ENCODE assay signal across 19 cellular contexts in the genomic region with DNA sequence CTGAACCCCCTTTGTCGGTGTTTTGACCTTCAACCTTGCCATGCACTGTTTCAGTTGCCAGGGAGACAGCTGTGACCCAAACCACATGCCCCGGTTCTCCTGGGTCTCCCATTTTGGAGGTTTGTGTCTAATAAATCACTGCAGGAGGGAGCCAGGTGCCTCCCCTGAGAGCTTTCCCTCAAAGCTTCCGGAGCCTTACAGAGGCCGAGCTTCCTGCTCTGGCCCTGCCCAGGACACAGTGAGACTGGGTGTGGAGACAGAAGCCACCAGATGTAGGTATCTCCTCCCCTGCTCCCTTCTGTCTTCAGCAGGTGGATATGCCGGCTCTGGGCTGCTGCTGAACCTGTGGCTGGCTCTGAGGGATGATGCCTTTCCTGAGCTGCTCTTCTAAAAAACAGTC.
"Had no signal": no experiment of that assay in that cellular context is flagged by ENCODE, and none has a peak within 500 bp of the region (broad histone marks: within the 10 kb centered on the region; RNA-seq: fewer than 3 reads in every experiment).

No MANE protein-coding gene starts in this region.

- DNase-seq: activated CD4-positive, alpha-beta T cell treated with anti-CD3 and anti-CD28 coated beads for 4 hours; activated CD8-positive, alpha-beta memory T cell treated with anti-CD3 and anti-CD28 coated beads, Interleukin-2, amount 50 U/mL, for 4 hours; activated CD8-positive, alpha-beta T cell treated with anti-CD3 and anti-CD28 coated beads for 36 hours; activated gamma-delta T cell treated with Interleukin-2 at 50 U/mL for 16 hours; activated naive CD4-positive, alpha-beta T cell treated with anti-CD3 and anti-CD28 coated beads, Interleukin-2, amount 10 ng/mL, durations not matched to agents 7 days and 5 days; activated naive CD8-positive, alpha-beta T cell treated with anti-CD3 and anti-CD28 coated beads for 36 hours; activated T-cell treated with anti-CD3 and anti-CD28 coated beads, Interleukin-2, amount 50 U/mL, for 72 hours; brain microvascular endothelial cell; KG1; NCI-H1092; NCI-H1930; NCI-H345; NCI-H510A; NCI-H526 treated with DMSO at 0.1 percent for 48 hours; PC-3; SIG-M5; T-helper 1 cell had no signal

- H3K27me3 ChIP-seq: brain microvascular endothelial cell had no signal

- H3K4me3 ChIP-seq: cardiac muscle cell had no signal

- FAIRE-seq: RCC 7860 had no signal

- H3K27ac ChIP-seq: brain microvascular endothelial cell, cardiac muscle cell had no signal

- H3K36me3 ChIP-seq: brain microvascular endothelial cell, cardiac muscle cell had no signal
